8 cellular contexts compared by ENCODE assay signal in the genomic region with DNA sequence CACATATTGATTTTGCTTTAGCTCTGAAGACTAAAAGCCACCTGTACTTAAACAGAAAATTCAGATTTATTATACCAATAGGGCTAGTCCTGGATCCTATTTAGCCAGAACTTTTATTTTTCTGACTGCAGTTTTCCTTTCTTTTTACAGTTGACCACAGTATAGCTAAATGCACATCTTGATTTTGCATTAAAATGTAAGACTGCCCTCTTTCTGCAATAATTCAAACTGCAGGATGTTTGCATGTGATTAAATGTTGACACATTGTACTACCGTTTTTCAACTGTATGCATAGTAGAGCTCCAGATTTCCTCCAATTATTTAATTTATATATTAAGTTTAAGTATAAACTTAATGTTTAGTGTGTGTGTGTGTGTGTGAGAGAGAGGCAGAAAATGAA.
DNase-seq lines count a peak whose midpoint lies in the region; ATAC-seq, FAIRE-seq and TF ChIP-seq lines count a peak whose summit lies in the region.

No MANE protein-coding gene starts in this region.

- no peak for ATAC-seq in naive thymus-derived CD4-positive, alpha-beta T cell
- no peak for ATAC-seq in GM19463 (IDR thresholded peaks at IDR 0.05; ENCODE audit: unreplicated experiment)

- intact Hi-C loops in activated CD4-positive, alpha-beta T cell treated with anti-CD3 and anti-CD28 coated beads, Interleukin-2, amount 10 ng/mL, durations not matched to agents 24 days and 14 days (cut with micrococcal nuclease) = no loop called here
- intact Hi-C loops in naive thymus-derived CD4-positive, alpha-beta T cell (cut with micrococcal nuclease) = no loop called here

- H3K4me1 Mint-ChIP-seq in activated CD4-positive, alpha-beta T cell treated with anti-CD3 and anti-CD28 coated beads, Interleukin-2, amount 10 ng/mL, durations not matched to agents 24 days and 14 days = no peaks in the 10 kb centered on the region
- no peaks in the 10 kb centered on the region for H3K4me1 Mint-ChIP-seq in naive thymus-derived CD4-positive, alpha-beta T cell

- in situ Hi-C loops in astrocyte of the cerebellum (cut with HindIII; ENCODE audit: low sequenced_read_pairs) = loop anchor here (10.0 kb wide), 1 partner anchor 1101 kb away; no protein-coding TSS in a partner anchor

- H3K4me3 Mint-ChIP-seq in activated CD4-positive, alpha-beta T cell treated with anti-CD3 and anti-CD28 coated beads, Interleukin-2, amount 10 ng/mL, durations not matched to agents 24 days and 14 days = no peak overlapping the region
- H3K4me3 Mint-ChIP-seq in naive thymus-derived CD4-positive, alpha-beta T cell = no peak overlapping the region

- TF ChIP-seq CTCF in D721Med (IDR thresholded peaks at IDR 0.05; ENCODE audit: insufficient read depth, missing control alignments) (peak; percentile 74), astrocyte of the cerebellum (IDR thresholded peaks at IDR 0.05; ENCODE audit: low read depth, low read length, missing control alignments) (peak; percentile 42), kidney epithelial cell (IDR thresholded peaks at IDR 0.05; ENCODE audit: insufficient read depth, low read length, poor library complexity, severe bottlenecking) (peak; percentile 54)

- H3K36me3 Mint-ChIP-seq in activated CD4-positive, alpha-beta T cell treated with anti-CD3 and anti-CD28 coated beads, Interleukin-2, amount 10 ng/mL, durations not matched to agents 24 days and 14 days (ENCODE audit: low read depth) = no peaks in the 10 kb centered on the region
- no peaks in the 10 kb centered on the region for H3K36me3 Mint-ChIP-seq in naive thymus-derived CD4-positive, alpha-beta T cell

- H3K9me3 ChIP-seq in naive thymus-derived CD4-positive, alpha-beta T cell (ENCODE audit: control insufficient read depth in 2 of 3, low read length in 3 of 3) = no peaks in the 10 kb centered on the region

- no peak overlapping the region for H3K27ac Mint-ChIP-seq in activated CD4-positive, alpha-beta T cell treated with anti-CD3 and anti-CD28 coated beads, Interleukin-2, amount 10 ng/mL, durations not matched to agents 24 days and 14 days
- no peak overlapping the region for H3K27ac Mint-ChIP-seq in naive thymus-derived CD4-positive, alpha-beta T cell

- H3K36me3 ChIP-seq in kidney epithelial cell (ENCODE audit: control insufficient read depth, insufficient read depth, low read length) = no peaks in the 10 kb centered on the region
- no peaks in the 10 kb centered on the region for H3K36me3 ChIP-seq in naive thymus-derived CD4-positive, alpha-beta T cell (ENCODE audit: control insufficient read depth in 2 of 3, insufficient read depth in 3 of 3, low read length in 3 of 3)

- CTCF ChIA-PET in naive thymus-derived CD4-positive, alpha-beta T cell (lab: Charles Lee) = no interaction called here

- H3K4me1 ChIP-seq in naive thymus-derived CD4-positive, alpha-beta T cell (ENCODE audit: control insufficient read depth in 2 of 2, insufficient read depth in 2 of 2, low read length in 2 of 2) = no peaks in the 10 kb centered on the region

- POLR2A ChIA-PET in naive thymus-derived CD4-positive, alpha-beta T cell (lab: Charles Lee) = no interaction called here

- no peaks in the 10 kb centered on the region for H3K9me3 Mint-ChIP-seq in activated CD4-positive, alpha-beta T cell treated with anti-CD3 and anti-CD28 coated beads, Interleukin-2, amount 10 ng/mL, durations not matched to agents 24 days and 14 days
- peaks cover 0 to 8% (median 0%) of the 10 kb centered on the region in 11 donors for H3K9me3 Mint-ChIP-seq in naive thymus-derived CD4-positive, alpha-beta T cell

- H3K27me3 ChIP-seq in kidney epithelial cell (ENCODE audit: control insufficient read depth, insufficient read depth, low read length) = no peaks in the 10 kb centered on the region
- no peaks in the 10 kb centered on the region for H3K27me3 ChIP-seq in naive thymus-derived CD4-positive, alpha-beta T cell (ENCODE audit: control insufficient read depth in 2 of 2, insufficient read depth in 2 of 2, low read length in 2 of 2)

- H3K4me3 ChIP-seq in astrocyte of the cerebellum (ENCODE audit: low read depth, low read length) = no peak overlapping the region
- no peak overlapping the region for H3K4me3 ChIP-seq in kidney epithelial cell (ENCODE audit: low read depth, low read length)
- no peak overlapping the region for H3K4me3 ChIP-seq in naive thymus-derived CD4-positive, alpha-beta T cell (ENCODE audit: low read length)

- H3K27me3 Mint-ChIP-seq in activated CD4-positive, alpha-beta T cell treated with anti-CD3 and anti-CD28 coated beads, Interleukin-2, amount 10 ng/mL, durations not matched to agents 24 days and 14 days = no peaks in the 10 kb centered on the region
- H3K27me3 Mint-ChIP-seq in naive thymus-derived CD4-positive, alpha-beta T cell = no peaks in the 10 kb centered on the region

- FAIRE-seq in D721Med (lab: Jason Lieb, UNC) = no peak

- DNase-seq in D721Med (ENCODE audit: insufficient read length, low spot score) = no peak
- peak; percentile 31 for DNase-seq in LoVo (ENCODE audit: low spot score)
- peak; percentile 23 for DNase-seq in astrocyte of the cerebellum (ENCODE audit: low read depth)
- peak; percentile 12 for DNase-seq in kidney epithelial cell (ENCODE audit: low read depth)
- no peak for DNase-seq in NCI-H146 (lab: John Stamatoyannopoulos, UW)
- DNase-seq in activated CD4-positive, alpha-beta T cell treated with anti-CD3 and anti-CD28 coated beads, Interleukin-2, amount 10 ng/mL, durations not matched to agents 24 days and 14 days = no peak
- no peak for DNase-seq in naive thymus-derived CD4-positive, alpha-beta T cell

- H3K27ac ChIP-seq in naive thymus-derived CD4-positive, alpha-beta T cell (ENCODE audit: low read depth, low read length) = no peak overlapping the region

Comparison
In these comparisons a context has a peak if more than half of its experiments do, and no peak if none do; other contexts are left out.
1. DNase-seq: peak in LoVo (single experiment), astrocyte of the cerebellum (single experiment) and kidney epithelial cell (single experiment); none in D721Med (single experiment), NCI-H146 (single experiment), activated CD4-positive, alpha-beta T cell treated with anti-CD3 and anti-CD28 coated beads, Interleukin-2, amount 10 ng/mL, durations not matched to agents 24 days and 14 days (single experiment) and naive thymus-derived CD4-positive, alpha-beta T cell (0 of 9).
2. Peak in every context shown above with its lines, with median percentiles within 50 percentile points of each other: CTCF ChIP-seq.